Comparison of ENCODE assay signal across 16 cellular contexts in the genomic region with DNA sequence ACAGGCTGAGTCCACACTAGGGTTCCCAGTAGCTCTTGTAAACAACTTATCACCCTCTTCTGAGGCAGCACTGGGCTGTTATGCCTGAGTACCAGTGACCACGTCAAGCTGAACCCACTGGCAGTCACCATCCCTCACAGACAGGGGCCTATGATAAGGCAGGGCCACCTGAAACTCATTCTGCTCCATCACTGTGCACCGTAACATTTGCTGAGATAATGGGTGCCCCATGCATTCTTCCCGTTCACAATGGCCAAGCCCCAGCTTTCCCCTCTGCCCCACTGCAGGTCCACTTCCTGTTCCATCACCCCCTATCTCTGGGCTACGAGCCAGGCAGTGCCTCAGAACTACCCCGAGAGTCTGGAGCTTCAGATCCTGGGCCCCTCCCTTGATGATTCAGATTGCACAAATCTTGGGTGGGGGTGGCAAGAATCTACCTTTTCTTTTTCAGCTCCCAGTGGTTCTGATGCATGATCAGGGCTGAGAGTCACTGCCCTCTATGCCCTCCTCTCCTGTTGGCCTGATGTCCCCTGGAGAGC.
DNase-seq lines count a peak whose midpoint lies in the region; ATAC-seq and TF ChIP-seq lines count a peak whose summit lies in the region.
"Had no signal": no experiment of that assay in that cellular context is flagged by ENCODE, and none has a peak within 500 bp of the region (broad histone marks: within the 10 kb centered on the region; RNA-seq: fewer than 3 reads in every experiment).

No MANE protein-coding gene starts in this region.

- ATAC-seq in RWPE2 (ENCODE audit: low read depth) (peak; percentile 85), GM19455 (IDR thresholded peaks at IDR 0.05; ENCODE audit: unreplicated experiment) (no peak)
- ATAC-seq: heart right ventricle; stimulated activated memory B cell treated with anti-CD40 and anti-IgM and Interleukin-4, amounts not matched to agents 10 μg/mL and 1 μg/mL and 100 μg/mL, for 72 hours had no signal

- peaks cover 9% of the 10 kb centered on the region for H3K27me3 Mint-ChIP-seq in endodermal cell (ENCODE audit: insufficient read depth)

- no peaks in the 10 kb centered on the region for H3K27me3 ChIP-seq in RWPE2 (ENCODE audit: insufficient read depth, poor library complexity, severe bottlenecking)
- H3K27me3 ChIP-seq in fibroblast of lung (ENCODE audit: control insufficient read depth, insufficient read depth, low read length), result no peaks in the 10 kb centered on the region
- H3K27me3 ChIP-seq in endodermal cell (ENCODE audit: control insufficient read depth, insufficient read depth, low read length, poor library complexity, severe bottlenecking), result no peaks in the 10 kb centered on the region
- H3K27me3 ChIP-seq: thyroid gland had no signal

- no peaks in the 10 kb centered on the region for H3K79me2 ChIP-seq in fibroblast of lung (ENCODE audit: control insufficient read depth, insufficient read depth, low read length)

- H3K4me1 ChIP-seq in RWPE2 (ENCODE audit: insufficient read depth, poor library complexity, severe bottlenecking), result peaks cover 21% of the 10 kb centered on the region
- no peaks in the 10 kb centered on the region for H3K4me1 ChIP-seq in fibroblast of lung (ENCODE audit: control insufficient read depth, extremely low read depth, insufficient read depth, low read length)
- H3K4me1 ChIP-seq in endodermal cell (ENCODE audit: control insufficient read depth, insufficient read depth, low read length), result no peaks in the 10 kb centered on the region
- H3K4me1 ChIP-seq: heart right ventricle, thyroid gland had no signal

- H3K27ac ChIP-seq in RWPE2 (ENCODE audit: poor library complexity, severe bottlenecking) (peak overlapping the region; percentile 36), fibroblast of lung (ENCODE audit: insufficient read depth, low read length) (no peak overlapping the region), endodermal cell (ENCODE audit: low read depth, low read length) (no peak overlapping the region)
- H3K27ac ChIP-seq: heart right ventricle, thyroid gland, VCaP had no signal

- DNase-seq in HK-2 (ENCODE audit: unreplicated experiment) (peak; percentile 35), RWPE2 (ENCODE audit: low spot score) (peak; percentile 93), fibroblast of lung (ENCODE audit: low read depth in 2 of 2) (peak; percentile 2 to 53), ureter (ENCODE audit: low spot score) (peak; percentile 59), midbrain (lab: John Stamatoyannopoulos, UW) (no peak), endodermal cell (no peak)
- DNase-seq: C1 segment of cervical spinal cord, DMS53, heart right ventricle, HFFc6, islet precursor cell, NCI-H2107, thyroid gland had no signal

- H3K4me3 Mint-ChIP-seq in endodermal cell, result no peak overlapping the region
- H3K4me3 Mint-ChIP-seq: HFFc6; stimulated activated memory B cell treated with anti-CD40 and anti-IgM and Interleukin-4, amounts not matched to agents 10 μg/mL and 1 μg/mL and 100 μg/mL, for 72 hours had no signal

- peaks cover 9% of the 10 kb centered on the region for H3K4me1 Mint-ChIP-seq in endodermal cell

- H3K9me3 Mint-ChIP-seq in endodermal cell, result peaks cover 12% of the 10 kb centered on the region

- no peak overlapping the region for H3K4me2 ChIP-seq in fibroblast of lung (ENCODE audit: extremely low read depth, insufficient read depth, low read length)

- H4K20me1 ChIP-seq in fibroblast of lung (ENCODE audit: control insufficient read depth, extremely low read depth, insufficient read depth, low read length), result no peaks in the 10 kb centered on the region

- TF ChIP-seq CTCF in RWPE2 (IDR thresholded peaks at IDR 0.05; ENCODE audit: poor library complexity, severe bottlenecking) (no peak), fibroblast of lung (conservative IDR thresholded peaks at IDR 0.05 in 1 of 2, IDR thresholded peaks at IDR 0.05 in 1 of 2; ENCODE audit: low read depth in 1 of 2, low read length in 2 of 2) (no peak), endodermal cell (conservative IDR thresholded peaks at IDR 0.05) (no peak)

- H3K9ac ChIP-seq in fibroblast of lung (ENCODE audit: insufficient read depth, low read length) (no peak overlapping the region), endodermal cell (ENCODE audit: extremely low read depth, low read length, poor library complexity, severe bottlenecking) (no peak overlapping the region)

- 84 to 92% methylated on average over 4 to 5 of the region's 5 CpGs for WGBS in endodermal cell (ENCODE audit: insufficient coverage in 1 of 2, insufficient read length in 1 of 2), 2 experiments

- H3K4me3 ChIP-seq in RWPE2 (ENCODE audit: severe bottlenecking) (no peak overlapping the region), fibroblast of lung (replicated peaks in 1 of 4; ENCODE audit: control extremely low read depth in 1 of 4, insufficient read depth in 1 of 4, low read depth in 3 of 4, low read length in 4 of 4) (no peak overlapping the region), endodermal cell (ENCODE audit: low read length) (no peak overlapping the region)
- H3K4me3 ChIP-seq: heart right ventricle, thyroid gland had no signal

- no peak overlapping the region for H2AFZ ChIP-seq in fibroblast of lung (ENCODE audit: low read length)

- H3K9me3 ChIP-seq in RWPE2 (ENCODE audit: severe bottlenecking) (no peaks in the 10 kb centered on the region), fibroblast of lung (ENCODE audit: control insufficient read depth, insufficient read depth, low read depth, low read length) (no peaks in the 10 kb centered on the region), endodermal cell (ENCODE audit: control insufficient read depth, low read length) (peaks cover 7% of the 10 kb centered on the region)
- H3K9me3 ChIP-seq: thyroid gland had no signal

- H3K36me3 ChIP-seq in RWPE2 (ENCODE audit: low read depth), result no peaks in the 10 kb centered on the region
- no peaks in the 10 kb centered on the region for H3K36me3 ChIP-seq in fibroblast of lung (ENCODE audit: control insufficient read depth, insufficient read depth, low read length)
- no peaks in the 10 kb centered on the region for H3K36me3 ChIP-seq in endodermal cell (ENCODE audit: control insufficient read depth, insufficient read depth, low read length)
- H3K36me3 ChIP-seq: heart right ventricle, thyroid gland had no signal

- no peak overlapping the region for H3K27ac Mint-ChIP-seq in endodermal cell
- H3K27ac Mint-ChIP-seq: HFFc6; stimulated activated memory B cell treated with anti-CD40 and anti-IgM and Interleukin-4, amounts not matched to agents 10 μg/mL and 1 μg/mL and 100 μg/mL, for 72 hours had no signal

- H3K36me3 Mint-ChIP-seq in endodermal cell (ENCODE audit: low read depth), result no peaks in the 10 kb centered on the region
- H3K36me3 Mint-ChIP-seq: stimulated activated memory B cell treated with anti-CD40 and anti-IgM and Interleukin-4, amounts not matched to agents 10 μg/mL and 1 μg/mL and 100 μg/mL, for 72 hours had no signal

Comparison
In these comparisons a context has a peak if more than half of its experiments do, and no peak if none do; other contexts are left out.
1. DNase-seq: peak in HK-2 (single experiment), RWPE2 (single experiment), fibroblast of lung (2 of 2) and ureter (single experiment); none in midbrain (single experiment) and endodermal cell (single experiment).